In genomic region chr13:19634129-19634740, GRCh38 we compare ENCODE assay signal across 8 cellular contexts. TPM values are rescaled to one million over a fixed set of nuclear protein-coding genes. Genes with fewer than 3 reads are reported as not detected.
DNase-seq lines count a peak whose midpoint lies in the region; ATAC-seq, FAIRE-seq and TF ChIP-seq lines count a peak whose summit lies in the region.

No MANE protein-coding gene starts in this region.

- H3K36me3 ChIP-seq in SK-N-SH (replicated peaks in 1 of 2; ENCODE audit: control insufficient read depth in 1 of 2, insufficient read depth in 2 of 2, low read length in 1 of 2) (peaks cover 0 to 11% of the 10 kb centered on the region in 2 experiments), aorta (ENCODE audit: control insufficient read depth in 1 of 2, insufficient read depth in 2 of 2, low read length in 1 of 2) (no peaks in the 10 kb centered on the region)

- no peaks in the 10 kb centered on the region for H3K9me2 ChIP-seq in SK-N-SH

- 2% methylated on average over 14 of the region's 14 CpGs for WGBS in SK-N-SH (ENCODE audit: low lambda C conversion rate)
- 0% methylated on average over 14 of the region's 14 CpGs for WGBS in aorta, 2 donors

- H3K4me3 ChIP-seq in SK-N-SH (ENCODE audit: low read depth in 2 of 2, low read length in 1 of 2) (peak overlapping the region; percentile 78 to 87), aorta (ENCODE audit: low read length in 2 of 2) (peak overlapping the region; percentile 84 to 91)

- peak overlapping the region; percentile 82 for H3K4me2 ChIP-seq in SK-N-SH

- H3F3A ChIP-seq in SK-N-SH (replicated peaks; ENCODE audit: insufficient read depth), result peaks cover 8% of the 10 kb centered on the region

- peaks cover 56% of the 10 kb centered on the region for H3K79me2 ChIP-seq in SK-N-SH (ENCODE audit: insufficient read depth)

- no peaks in the 10 kb centered on the region for H3K9me3 ChIP-seq in SK-N-SH
- no peaks in the 10 kb centered on the region for H3K9me3 ChIP-seq in aorta (ENCODE audit: control insufficient read depth, low read length)

- TF ChIP-seq CTCF in SK-N-SH (IDR thresholded peaks at IDR 0.05), result no peak

- H3K4me1 ChIP-seq in SK-N-SH (ENCODE audit: control insufficient read depth in 1 of 2, insufficient read depth in 2 of 2, low read depth in 1 of 2, low read length in 1 of 2) (peaks cover 0 to 10% of the 10 kb centered on the region in 2 experiments; a peak in 3 of 4 replicates), aorta (ENCODE audit: control insufficient read depth in 1 of 2, insufficient read depth in 2 of 2, low read length in 2 of 2) (no peaks in the 10 kb centered on the region)

- intact Hi-C loops in aorta (cut with DNase I), result loop anchor here in 1 of 2 donors (5.0 kb wide), 1 partner anchor 148 kb away; the partner anchor contains the start of gene PSPC1

- no peak for TF ChIP-seq EP300 in SK-N-SH (IDR thresholded peaks at IDR 0.05; ENCODE audit: borderline replicate concordance in 1 of 2, low read depth in 1 of 2, low read length in 1 of 2)

- peaks cover 11% of the 10 kb centered on the region; the same call in 1 of the 2 replicates for H4K20me1 ChIP-seq in SK-N-SH (ENCODE audit: insufficient read depth)

- H3K27ac ChIP-seq in SK-N-SH (ENCODE audit: low read depth in 2 of 2, low read length in 1 of 2) (peak overlapping the region; percentile 71 to 81), epithelial cell of prostate (peak overlapping the region; percentile 65), aorta (ENCODE audit: low read depth in 1 of 2, low read length in 2 of 2) (peak overlapping the region; percentile 42 to 59)

- peak; percentile 26 for ATAC-seq in HG03045 (IDR thresholded peaks at IDR 0.05; ENCODE audit: unreplicated experiment)
- ATAC-seq in aorta (ENCODE audit: low FRiP score), result peak; percentile 82

- TF ChIP-seq RAD21 in SK-N-SH (IDR thresholded peaks at IDR 0.05; ENCODE audit: low read length), result no peak

- CTCF ChIA-PET in SK-N-SH (lab: Yijun Ruan, JAX), result interaction anchor here (0.7 kb wide), 1 partner anchor 32 kb away, joined by 3 read pairs; no protein-coding TSS in a partner anchor

- peak overlapping the region; percentile 87 for H2AFZ ChIP-seq in SK-N-SH (ENCODE audit: low read depth)

- FAIRE-seq in RCC 7860 (lab: Jason Lieb, UNC), result no peak

- H3K27me3 ChIP-seq in SK-N-SH (ENCODE audit: insufficient read depth) (no peaks in the 10 kb centered on the region), aorta (ENCODE audit: control insufficient read depth in 1 of 2, insufficient read depth in 2 of 2, low read length in 1 of 2) (no peaks in the 10 kb centered on the region)

- H3K9ac ChIP-seq in SK-N-SH, result peak overlapping the region; percentile 76

- DNase-seq in activated gamma-delta T cell treated with Interleukin-2 at 50 U/mL for 16 hours (peak; percentile 11), activated gamma-delta T cell (lab: John Stamatoyannopoulos, UW) (no peak), SK-N-SH (peak; percentile 19), epithelial cell of prostate (ENCODE audit: low read depth, low spot score) (no peak), mucosa of gallbladder (ENCODE audit: low spot score) (peak; percentile 18), aorta (no peak), RCC 7860 (ENCODE audit: low spot score) (no peak)

- POLR2A ChIA-PET in SK-N-SH (lab: Yijun Ruan, JAX), result interaction anchor here (0.5 to 1.1 kb wide), 3 partner anchors 33 to 501 kb away, joined by 3 to 4 read pairs (median 3); no protein-coding TSS in a partner anchor

TF ChIP-seq in SK-N-SH, 30 proteins besides CTCF, POLR2A, EP300 and RAD21:
- TF ChIP-seq, protein P1, sequence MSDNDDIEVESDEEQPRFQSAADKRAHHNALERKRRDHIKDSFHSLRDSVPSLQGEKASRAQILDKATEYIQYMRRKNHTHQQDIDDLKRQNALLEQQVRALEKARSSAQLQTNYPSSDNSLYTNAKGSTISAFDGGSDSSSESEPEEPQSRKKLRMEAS (IDR thresholded peaks at IDR 0.05; ENCODE audit: low read depth), result 0 out of 2 replicates have a peak, but pooled peaks have one; percentile 4
- TF ChIP-seq NRF1 (IDR thresholded peaks at IDR 0.05; ENCODE audit: low read depth, low read length), result no peak

RNA-seq across cellular contexts. Expression of gene MPHOSPH8, which starts 0.8 kb away (rescaled TPM):
- polyA plus RNA-seq in SK-N-SH (2012; rRNA removed) (11.1 and 13.0 TPM in 2 replicates), aorta (10 to 100 TPM; 33.6 to 52.7 TPM)
- 11.1 and 14.2 TPM in 2 replicates for polyA plus RNA-seq in SK-N-SH (2012; cell fraction: cytosol; rRNA removed)
- polyA plus RNA-seq in SK-N-SH (2012; cell fraction: nucleus; rRNA removed), result 12.2 and 25.5 TPM in 2 replicates
- total RNA-seq in mucosa of gallbladder (41.7 TPM), aorta (10 to 100 TPM; 35.7 to 46.5 TPM)

Comparison
In these comparisons a context has a peak if more than half of its experiments do, and no peak if none do; other contexts are left out.
1. DNase-seq: peak in activated gamma-delta T cell treated with Interleukin-2 at 50 U/mL for 16 hours (single experiment), SK-N-SH (single experiment) and mucosa of gallbladder (single experiment); none in activated gamma-delta T cell (single experiment), epithelial cell of prostate (single experiment), aorta (0 of 2) and RCC 7860 (single experiment).
2. Peak in every context shown above with its lines, with median percentiles within 50 percentile points of each other: H3K27ac ChIP-seq.